1 cellular context compared by ENCODE assay signal in the genomic region with DNA sequence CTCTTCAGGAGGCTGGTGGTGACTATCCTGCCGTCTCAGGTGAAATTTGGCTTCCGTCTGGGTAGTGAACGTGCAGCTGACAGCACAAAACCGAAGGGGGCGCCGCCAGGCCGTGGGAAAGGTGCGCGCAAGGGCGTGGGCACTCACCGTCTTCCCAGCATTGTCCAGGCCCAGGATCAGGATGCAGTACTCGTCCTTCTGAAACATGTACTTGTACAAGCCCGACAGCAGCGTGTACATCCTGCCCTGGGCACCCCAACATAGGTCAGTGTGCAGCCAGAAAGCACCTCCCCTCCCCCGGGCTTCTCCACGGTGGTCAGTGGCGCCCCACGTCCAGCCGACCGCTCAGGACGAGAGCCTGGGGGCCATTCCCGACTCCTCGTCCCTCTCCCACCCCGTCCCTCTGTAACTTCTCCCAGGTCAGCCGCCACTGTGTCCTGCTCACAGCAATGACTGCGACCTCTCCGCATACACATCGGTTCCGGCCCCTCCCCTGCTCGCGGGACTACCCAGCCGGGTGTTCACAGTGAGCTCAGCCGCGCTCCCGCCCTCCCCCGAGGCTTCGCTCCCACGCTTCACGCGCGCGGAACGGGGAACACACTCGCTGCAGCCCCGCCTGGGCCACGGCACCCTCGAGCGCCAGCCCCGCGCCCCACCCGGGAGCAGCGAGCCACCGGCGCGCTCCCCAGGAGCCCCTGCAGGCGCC.
TF ChIP-seq lines count a peak whose summit lies in the region.

No MANE protein-coding gene starts in this region.

TF ChIP-seq in GM23338, 12 proteins besides CTCF, POLR2A, EP300 and RAD21 (continued from another document):
- TF ChIP-seq EZH2 (IDR thresholded peaks at IDR 0.05; ENCODE audit: low read depth, unreplicated experiment) = no peak
- TF ChIP-seq, protein P1, sequence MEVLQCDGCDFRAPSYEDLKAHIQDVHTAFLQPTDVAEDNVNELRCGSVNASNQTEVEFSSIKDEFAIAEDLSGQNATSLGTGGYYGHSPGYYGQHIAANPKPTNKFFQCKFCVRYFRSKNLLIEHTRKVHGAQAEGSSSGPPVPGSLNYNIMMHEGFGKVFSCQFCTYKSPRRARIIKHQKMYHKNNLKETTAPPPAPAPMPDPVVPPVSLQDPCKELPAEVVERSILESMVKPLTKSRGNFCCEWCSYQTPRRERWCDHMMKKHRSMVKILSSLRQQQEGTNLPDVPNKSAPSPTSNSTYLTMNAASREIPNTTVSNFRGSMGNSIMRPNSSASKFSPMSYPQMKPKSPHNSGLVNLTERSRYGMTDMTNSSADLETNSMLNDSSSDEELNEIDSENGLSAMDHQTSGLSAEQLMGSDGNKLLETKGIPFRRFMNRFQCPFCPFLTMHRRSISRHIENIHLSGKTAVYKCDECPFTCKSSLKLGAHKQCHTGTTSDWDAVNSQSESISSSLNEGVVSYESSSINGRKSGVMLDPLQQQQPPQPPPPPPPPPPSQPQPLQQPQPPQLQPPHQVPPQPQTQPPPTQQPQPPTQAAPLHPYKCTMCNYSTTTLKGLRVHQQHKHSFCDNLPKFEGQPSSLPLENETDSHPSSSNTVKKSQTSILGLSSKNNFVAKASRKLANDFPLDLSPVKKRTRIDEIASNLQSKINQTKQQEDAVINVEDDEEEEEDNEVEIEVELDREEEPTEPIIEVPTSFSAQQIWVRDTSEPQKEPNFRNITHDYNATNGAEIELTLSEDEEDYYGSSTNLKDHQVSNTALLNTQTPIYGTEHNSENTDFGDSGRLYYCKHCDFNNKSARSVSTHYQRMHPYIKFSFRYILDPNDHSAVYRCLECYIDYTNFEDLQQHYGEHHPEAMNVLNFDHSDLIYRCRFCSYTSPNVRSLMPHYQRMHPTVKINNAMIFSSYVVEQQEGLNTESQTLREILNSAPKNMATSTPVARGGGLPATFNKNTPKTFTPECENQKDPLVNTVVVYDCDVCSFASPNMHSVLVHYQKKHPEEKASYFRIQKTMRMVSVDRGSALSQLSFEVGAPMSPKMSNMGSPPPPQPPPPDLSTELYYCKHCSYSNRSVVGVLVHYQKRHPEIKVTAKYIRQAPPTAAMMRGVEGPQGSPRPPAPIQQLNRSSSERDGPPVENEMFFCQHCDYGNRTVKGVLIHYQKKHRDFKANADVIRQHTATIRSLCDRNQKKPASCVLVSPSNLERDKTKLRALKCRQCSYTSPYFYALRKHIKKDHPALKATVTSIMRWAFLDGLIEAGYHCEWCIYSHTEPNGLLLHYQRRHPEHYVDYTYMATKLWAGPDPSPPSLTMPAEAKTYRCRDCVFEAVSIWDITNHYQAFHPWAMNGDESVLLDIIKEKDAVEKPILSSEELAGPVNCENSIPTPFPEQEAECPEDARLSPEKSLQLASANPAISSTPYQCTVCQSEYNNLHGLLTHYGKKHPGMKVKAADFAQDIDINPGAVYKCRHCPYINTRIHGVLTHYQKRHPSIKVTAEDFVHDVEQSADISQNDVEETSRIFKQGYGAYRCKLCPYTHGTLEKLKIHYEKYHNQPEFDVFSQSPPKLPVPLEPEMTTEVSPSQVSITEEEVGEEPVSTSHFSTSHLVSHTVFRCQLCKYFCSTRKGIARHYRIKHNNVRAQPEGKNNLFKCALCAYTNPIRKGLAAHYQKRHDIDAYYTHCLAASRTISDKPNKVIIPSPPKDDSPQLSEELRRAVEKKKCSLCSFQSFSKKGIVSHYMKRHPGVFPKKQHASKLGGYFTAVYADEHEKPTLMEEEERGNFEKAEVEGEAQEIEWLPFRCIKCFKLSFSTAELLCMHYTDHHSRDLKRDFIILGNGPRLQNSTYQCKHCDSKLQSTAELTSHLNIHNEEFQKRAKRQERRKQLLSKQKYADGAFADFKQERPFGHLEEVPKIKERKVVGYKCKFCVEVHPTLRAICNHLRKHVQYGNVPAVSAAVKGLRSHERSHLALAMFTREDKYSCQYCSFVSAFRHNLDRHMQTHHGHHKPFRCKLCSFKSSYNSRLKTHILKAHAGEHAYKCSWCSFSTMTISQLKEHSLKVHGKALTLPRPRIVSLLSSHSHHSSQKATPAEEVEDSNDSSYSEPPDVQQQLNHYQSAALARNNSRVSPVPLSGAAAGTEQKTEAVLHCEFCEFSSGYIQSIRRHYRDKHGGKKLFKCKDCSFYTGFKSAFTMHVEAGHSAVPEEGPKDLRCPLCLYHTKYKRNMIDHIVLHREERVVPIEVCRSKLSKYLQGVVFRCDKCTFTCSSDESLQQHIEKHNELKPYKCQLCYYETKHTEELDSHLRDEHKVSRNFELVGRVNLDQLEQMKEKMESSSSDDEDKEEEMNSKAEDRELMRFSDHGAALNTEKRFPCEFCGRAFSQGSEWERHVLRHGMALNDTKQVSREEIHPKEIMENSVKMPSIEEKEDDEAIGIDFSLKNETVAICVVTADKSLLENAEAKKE (CRISPR knock-in tag; IDR thresholded peaks at IDR 0.05) = no peak
- TF ChIP-seq ZNF114 (CRISPR knock-in tag; IDR thresholded peaks at IDR 0.05) = no peak
- TF ChIP-seq STAT1 (IDR thresholded peaks at IDR 0.05; ENCODE audit: unreplicated experiment) = no peak
- no peak for TF ChIP-seq NANOG (IDR thresholded peaks at IDR 0.05; ENCODE audit: borderline replicate concordance)
- TF ChIP-seq CREB1 (CRISPR knock-in tag; IDR thresholded peaks at IDR 0.05; ENCODE audit: low read depth) = no peak
- TF ChIP-seq JUNB (IDR thresholded peaks at IDR 0.05; ENCODE audit: unreplicated experiment) = no peak
